ENCODE assay signal across 17 cellular contexts in the genomic region with DNA sequence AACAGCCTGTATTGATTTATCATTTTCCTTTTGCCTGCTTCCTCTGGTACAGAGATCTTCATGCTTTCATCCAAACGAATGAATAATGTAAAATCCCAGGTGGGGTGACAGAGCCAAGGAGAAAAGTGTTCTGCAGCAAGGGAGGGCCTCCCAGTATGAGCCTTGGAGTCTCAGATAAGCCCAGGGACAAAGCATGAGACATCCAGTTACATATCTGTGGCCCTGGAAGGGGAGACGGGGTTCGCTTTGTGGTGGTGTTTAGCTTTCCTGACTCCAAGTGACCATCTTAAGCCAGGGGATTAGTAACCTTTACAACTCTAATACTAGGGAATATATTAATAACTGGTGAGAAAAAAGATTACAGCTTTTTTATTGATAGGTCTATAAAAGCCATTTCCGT.
A peak's percentile ranks its signal among the peaks of the same experiment; 100 is the strongest.
DNase-seq lines count a peak whose midpoint lies in the region; ATAC-seq, FAIRE-seq and TF ChIP-seq lines count a peak whose summit lies in the region.
"Had no signal": no experiment of that assay in that cellular context is flagged by ENCODE, and none has a peak within 500 bp of the region (broad histone marks: within the 10 kb centered on the region; RNA-seq: fewer than 3 reads in every experiment).

No MANE protein-coding gene starts in this region.

- no peaks in the 10 kb centered on the region for H4K20me1 ChIP-seq in K562 (replicated peaks; ENCODE audit: control insufficient read depth, insufficient read depth, low read length)

- no peak for TF ChIP-seq CTCF in K562 (IDR thresholded peaks at IDR 0.05 in 2 of 3, conservative IDR thresholded peaks at IDR 0.05 in 1 of 3; ENCODE audit: insufficient read depth in 2 of 3, low read depth in 1 of 3, low read length in 3 of 3)
- no peak for TF ChIP-seq CTCF in natural killer cell (IDR thresholded peaks at IDR 0.05)

- H3K18ac ChIP-seq in mesendoderm (ENCODE audit: low read length), result peak overlapping the region; percentile 51

- peaks cover 5% of the 10 kb centered on the region for H3K9me3 Mint-ChIP-seq in activated CD4-positive, alpha-beta T cell treated with anti-CD3 and anti-CD28 coated beads for 36 hours (ENCODE audit: low read depth)
- no peaks in the 10 kb centered on the region for H3K9me3 Mint-ChIP-seq in activated CD4-positive, alpha-beta T cell treated with anti-CD3 and anti-CD28 coated beads, Interleukin-2, amount 10 ng/mL, durations not matched to agents 7 days and 5 days
- no peaks in the 10 kb centered on the region for H3K9me3 Mint-ChIP-seq in natural killer cell

- no peak overlapping the region for H4K8ac ChIP-seq in mesendoderm (ENCODE audit: low read depth, low read length)

- 6% methylated on average over 1 of the region's 4 CpGs for WGBS in K562 (ENCODE audit: insufficient coverage, low coverage, missing lambda C conversion rate)
- no CpG with 5 or more reads among the region's 4 CpGs for WGBS in mesendoderm (ENCODE audit: extremely low coverage, insufficient coverage, low lambda C conversion rate)

- no peak overlapping the region for H3K23ac ChIP-seq in mesendoderm (ENCODE audit: low read length)

- H3K4me1 Mint-ChIP-seq in activated CD4-positive, alpha-beta T cell treated with anti-CD3 and anti-CD28 coated beads for 36 hours, result peaks cover 55% of the 10 kb centered on the region
- peaks cover 30% of the 10 kb centered on the region for H3K4me1 Mint-ChIP-seq in activated CD4-positive, alpha-beta T cell treated with anti-CD3 and anti-CD28 coated beads, Interleukin-2, amount 10 ng/mL, durations not matched to agents 7 days and 5 days
- H3K4me1 Mint-ChIP-seq in natural killer cell, result peaks cover 10 to 11% of the 10 kb centered on the region in 2 donors

- H2BK15ac ChIP-seq in mesendoderm (replicated peaks; ENCODE audit: low read depth), result no peak overlapping the region

- no peak overlapping the region for H3K9ac ChIP-seq in K562 (ENCODE audit: insufficient read depth in 1 of 2, low read depth in 2 of 2, low read length in 2 of 2)
- H3K9ac ChIP-seq in mesendoderm (ENCODE audit: low read length), result no peak overlapping the region
- peak overlapping the region in 1 of 2 donors; percentile 39 for H3K9ac ChIP-seq in stomach smooth muscle (ENCODE audit: low read length in 2 of 2)

- H3K9me3 ChIP-seq in K562 (replicated peaks; ENCODE audit: control insufficient read depth, insufficient read depth, low read depth, low read length) (no peaks in the 10 kb centered on the region), stomach smooth muscle (ENCODE audit: control insufficient read depth in 2 of 2, low read length in 2 of 2) (no peaks in the 10 kb centered on the region)
- H3K9me3 ChIP-seq: body of pancreas, left lung, upper lobe of right lung had no signal

- H3K36me3 Mint-ChIP-seq in activated CD4-positive, alpha-beta T cell treated with anti-CD3 and anti-CD28 coated beads for 36 hours (ENCODE audit: low read depth), result peaks cover 29% of the 10 kb centered on the region
- H3K36me3 Mint-ChIP-seq in activated CD4-positive, alpha-beta T cell treated with anti-CD3 and anti-CD28 coated beads, Interleukin-2, amount 10 ng/mL, durations not matched to agents 7 days and 5 days (ENCODE audit: low read depth), result peaks cover 21% of the 10 kb centered on the region
- H3K36me3 Mint-ChIP-seq in natural killer cell, result no peaks in the 10 kb centered on the region

- H2AK5ac ChIP-seq in mesendoderm (ENCODE audit: low read length), result no peak overlapping the region

- no peak for ATAC-seq in activated CD4-positive, alpha-beta T cell treated with anti-CD3 and anti-CD28 coated beads for 36 hours
- ATAC-seq in K562 (peak; percentile 67), GM18517 (IDR thresholded peaks at IDR 0.05; ENCODE audit: unreplicated experiment) (no peak), natural killer cell (no peak)
- ATAC-seq: activated CD8-positive, alpha-beta T cell treated with anti-CD3 and anti-CD28 coated beads, Interleukin-2, amount 10 ng/mL, durations not matched to agents 7 days and 5 days; upper lobe of right lung had no signal

- peak overlapping the region; percentile 11 for H3K56ac ChIP-seq in mesendoderm (ENCODE audit: low read length)

- intact Hi-C loops in activated CD4-positive, alpha-beta T cell treated with anti-CD3 and anti-CD28 coated beads for 36 hours (cut with DNase I, micrococcal nuclease), result no loop called here
- intact Hi-C loops in K562 (cut with micrococcal nuclease) (no loop called here), natural killer cell (cut with micrococcal nuclease) (no loop called here)

- no peak for TF ChIP-seq POLR2A in K562 (conservative IDR thresholded peaks at IDR 0.05)
- no peak for TF ChIP-seq POLR2A in GM12892 (IDR thresholded peaks at IDR 0.05; ENCODE audit: low read depth, low read length)

- H3K27me3 Mint-ChIP-seq in activated CD4-positive, alpha-beta T cell treated with anti-CD3 and anti-CD28 coated beads for 36 hours, result no peaks in the 10 kb centered on the region
- H3K27me3 Mint-ChIP-seq in activated CD4-positive, alpha-beta T cell treated with anti-CD3 and anti-CD28 coated beads, Interleukin-2, amount 10 ng/mL, durations not matched to agents 7 days and 5 days, result no peaks in the 10 kb centered on the region
- H3K27me3 Mint-ChIP-seq in natural killer cell (ENCODE audit: low read depth in 2 of 2), result no peaks in the 10 kb centered on the region

- peak overlapping the region; percentile 25 for H3K4ac ChIP-seq in mesendoderm (ENCODE audit: low read depth, low read length)

- POLR2A ChIA-PET in activated CD4-positive, alpha-beta T cell treated with anti-CD3 and anti-CD28 coated beads for 36 hours (lab: Charles Lee), result interaction anchor here (2.5 kb wide), 1 partner anchor 183 kb away, joined by 11 read pairs; no protein-coding TSS in a partner anchor
- POLR2A ChIA-PET in activated CD4-positive, alpha-beta T cell treated with anti-CD3 and anti-CD28 coated beads, Interleukin-2, amount 10 ng/mL, durations not matched to agents 7 days and 5 days (lab: Charles Lee), result no interaction called here
- POLR2A ChIA-PET in K562 (lab: Yijun Ruan, JAX), result no interaction called here

- peak overlapping the region; percentile 5 for H3K27ac Mint-ChIP-seq in activated CD4-positive, alpha-beta T cell treated with anti-CD3 and anti-CD28 coated beads for 36 hours
- H3K27ac Mint-ChIP-seq in activated CD4-positive, alpha-beta T cell treated with anti-CD3 and anti-CD28 coated beads, Interleukin-2, amount 10 ng/mL, durations not matched to agents 7 days and 5 days, result no peak overlapping the region
- no peak overlapping the region for H3K27ac Mint-ChIP-seq in natural killer cell
- H3K27ac Mint-ChIP-seq: activated CD8-positive, alpha-beta T cell treated with anti-CD3 and anti-CD28 coated beads, Interleukin-2, amount 10 ng/mL, durations not matched to agents 7 days and 5 days had no signal

- H3K9me1 ChIP-seq in K562 (ENCODE audit: control insufficient read depth, insufficient read depth, low read length), result no peaks in the 10 kb centered on the region

- H3K36me3 ChIP-seq in K562 (ENCODE audit: control insufficient read depth, insufficient read depth, low read length), result no peaks in the 10 kb centered on the region
- H3K36me3 ChIP-seq in mesendoderm (ENCODE audit: control insufficient read depth, insufficient read depth, low read length), result no peaks in the 10 kb centered on the region
- H3K36me3 ChIP-seq in stomach smooth muscle (ENCODE audit: control insufficient read depth in 2 of 2, insufficient read depth in 2 of 2, low read length in 2 of 2), result peaks cover 2 to 5% of the 10 kb centered on the region in 2 donors
- H3K36me3 ChIP-seq: upper lobe of right lung had no signal

- H2AFZ ChIP-seq in K562 (ENCODE audit: low read depth, low read length), result no peak overlapping the region

- H3K27me3 ChIP-seq in K562 (ENCODE audit: control insufficient read depth in 2 of 2, insufficient read depth in 2 of 2, low read length in 2 of 2) (no peaks in the 10 kb centered on the region), mesendoderm (ENCODE audit: insufficient read depth, low read length, poor library complexity) (no peaks in the 10 kb centered on the region), stomach smooth muscle (ENCODE audit: control insufficient read depth in 1 of 2, insufficient read depth in 2 of 2, low read length in 2 of 2) (no peaks in the 10 kb centered on the region)
- H3K27me3 ChIP-seq: body of pancreas, left lung, upper lobe of right lung had no signal

- in situ Hi-C loops in K562 (cut with MboI), result no loop called here

- H3K27ac ChIP-seq in K562 (ENCODE audit: extremely low read depth, low read depth, low read length), result no peak overlapping the region
- H3K27ac ChIP-seq in mesendoderm (ENCODE audit: low read depth, low read length), result peak overlapping the region; percentile 68
- peak overlapping the region; percentile 11 for H3K27ac ChIP-seq in stomach smooth muscle (ENCODE audit: low read length)

- BruUV-seq in K562 (replicated peaks; lab: Mats Ljungman, UMichigan), result no TSS peak

- 0 out of 4 replicates have a peak, but pooled peaks of 1 of the 2 experiments have one; percentile 8 for TF ChIP-seq RAD21 in K562 (CRISPR knock-in tag; conservative IDR thresholded peaks at IDR 0.05 in 1 of 2, IDR thresholded peaks at IDR 0.05 in 1 of 2)

- H3K4me3 Mint-ChIP-seq in activated CD4-positive, alpha-beta T cell treated with anti-CD3 and anti-CD28 coated beads for 36 hours, result no peak overlapping the region
- no peak overlapping the region for H3K4me3 Mint-ChIP-seq in activated CD4-positive, alpha-beta T cell treated with anti-CD3 and anti-CD28 coated beads, Interleukin-2, amount 10 ng/mL, durations not matched to agents 7 days and 5 days
- H3K4me3 Mint-ChIP-seq in natural killer cell, result no peak overlapping the region
- H3K4me3 Mint-ChIP-seq: activated CD8-positive, alpha-beta T cell treated with anti-CD3 and anti-CD28 coated beads, Interleukin-2, amount 10 ng/mL, durations not matched to agents 7 days and 5 days had no signal

- H3K4me3 ChIP-seq in K562 (no peak overlapping the region), mesendoderm (ENCODE audit: low read length) (no peak overlapping the region), stomach smooth muscle (ENCODE audit: low read length in 2 of 2) (no peak overlapping the region)
- H3K4me3 ChIP-seq: body of pancreas, left lung, upper lobe of right lung had no signal

- peaks cover 2% of the 10 kb centered on the region for H3K79me1 ChIP-seq in mesendoderm (ENCODE audit: low read length)

- FAIRE-seq in K562 (lab: Jason Lieb, UNC), result no peak
- no peak for FAIRE-seq in GM12892 (lab: Jason Lieb, UNC)

- H2BK5ac ChIP-seq in mesendoderm (ENCODE audit: low read length), result no peak overlapping the region

- H2BK120ac ChIP-seq in mesendoderm (ENCODE audit: low read depth, low read length), result no peak overlapping the region

- no peak for DNase-seq in activated CD4-positive, alpha-beta T cell treated with anti-CD3 and anti-CD28 coated beads for 36 hours
- DNase-seq in activated CD4-positive, alpha-beta T cell treated with anti-CD3 and anti-CD28 coated beads, Interleukin-2, amount 10 ng/mL, durations not matched to agents 7 days and 5 days, result no peak
- peak in 2 of 4 experiments; percentile 32 to 33 for DNase-seq in K562 (ENCODE audit: extremely low read depth in 1 of 4, low spot score in 3 of 4)
- peak; percentile 54 for DNase-seq in mesendoderm
- no peak for DNase-seq in GM12892 (ENCODE audit: insufficient read length)
- no peak for DNase-seq in natural killer cell
- DNase-seq: 8988T; activated CD8-positive, alpha-beta T cell treated with anti-CD3 and anti-CD28 coated beads, Interleukin-2, amount 10 ng/mL, durations not matched to agents 7 days and 5 days; HCEC 1CT; MM.1S; NCI-H1930; NCI-H510A; upper lobe of right lung had no signal

- H3K4me1 ChIP-seq in K562 (replicated peaks in 1 of 2; ENCODE audit: control insufficient read depth in 2 of 2, insufficient read depth in 2 of 2, low read length in 2 of 2), result peaks cover 4 to 6% of the 10 kb centered on the region in 2 experiments; a peak in 3 of 5 replicates
- peaks cover 17% of the 10 kb centered on the region for H3K4me1 ChIP-seq in mesendoderm (ENCODE audit: control insufficient read depth, low read depth, low read length)
- H3K4me1 ChIP-seq in stomach smooth muscle (ENCODE audit: control insufficient read depth, insufficient read depth, low read length), result peaks cover 49% of the 10 kb centered on the region

- H4K5ac ChIP-seq in mesendoderm (ENCODE audit: low read length), result no peak overlapping the region

- H3K79me2 ChIP-seq in K562 (ENCODE audit: control insufficient read depth, insufficient read depth, low read length) (no peaks in the 10 kb centered on the region), mesendoderm (ENCODE audit: control insufficient read depth, insufficient read depth, low read length) (no peaks in the 10 kb centered on the region)

- no peak overlapping the region; the same call in 1 of the 2 replicates for H3K4me2 ChIP-seq in K562 (ENCODE audit: insufficient read depth, low read length)
- no peak overlapping the region for H3K4me2 ChIP-seq in mesendoderm (ENCODE audit: low read length)

- CTCF ChIA-PET in activated CD4-positive, alpha-beta T cell treated with anti-CD3 and anti-CD28 coated beads for 36 hours (lab: Charles Lee), result interaction anchor here (0.6 kb wide), 1 partner anchor 226 kb away, joined by 3 read pairs; no protein-coding TSS in a partner anchor
- CTCF ChIA-PET in activated CD4-positive, alpha-beta T cell treated with anti-CD3 and anti-CD28 coated beads, Interleukin-2, amount 10 ng/mL, durations not matched to agents 7 days and 5 days (lab: Charles Lee), result no interaction called here
- CTCF ChIA-PET in K562 (lab: Yijun Ruan, JAX; ENCODE audit: low intra/inter-chr PET ratio), result no interaction called here

- TF ChIP-seq EP300 in K562 (IDR thresholded peaks at IDR 0.05; ENCODE audit: low read length), result no peak
